In genomic region chr16:81483064-81483969, GRCh38 we compare ENCODE assay signal across 15 cellular contexts. TPM values are rescaled to one million over a fixed set of nuclear protein-coding genes. Genes with fewer than 3 reads are reported as not detected.
DNase-seq lines count a peak whose midpoint lies in the region; ATAC-seq and TF ChIP-seq lines count a peak whose summit lies in the region.
"Had no signal": no experiment of that assay in that cellular context is flagged by ENCODE, and none has a peak within 500 bp of the region (broad histone marks: within the 10 kb centered on the region; RNA-seq: fewer than 3 reads in every experiment).

No MANE protein-coding gene starts in this region.

- TF ChIP-seq CTCF in SU-DHL-6 (IDR thresholded peaks at IDR 0.05; ENCODE audit: insufficient read depth, low read length, poor library complexity, severe bottlenecking), result no peak
- TF ChIP-seq CTCF in fibroblast of villous mesenchyme (IDR thresholded peaks at IDR 0.05; ENCODE audit: insufficient read depth, low read depth, low read length), result no peak
- TF ChIP-seq CTCF in upper lobe of right lung (IDR thresholded peaks at IDR 0.05), result no peak

- no peak for DNase-seq in T-helper 2 cell treated with Interferon-gamma antibody and Interleukin-4, amounts not matched to agents 5 μg/mL and 100 μg/mL, for 36 hours (ENCODE audit: low spot score)
- no peak for DNase-seq in T-helper 2 cell
- DNase-seq in fibroblast of villous mesenchyme (ENCODE audit: low read depth), result peak; percentile 75
- no peak for DNase-seq in stimulated activated effector memory CD8-positive, alpha-beta T cell treated with anti-CD3 and anti-CD28 coated beads, Interleukin-12 subunit alpha, Interleukin-12 subunit beta, amount 100 ng/mL, for 72 hours (ENCODE audit: low spot score in 2 of 2)
- no peak for DNase-seq in HAP-1 (ENCODE audit: low spot score in 2 of 2)
- no peak for DNase-seq in upper lobe of right lung
- DNase-seq in NK-92 treated with Interleukin-12 subunit alpha and Interleukin-12 subunit beta, amount 100 ng/mL, for 24 hours (lab: John Stamatoyannopoulos, UW), result no peak
- DNase-seq: 8988T; activated naive CD4-positive, alpha-beta T cell; effector CD4-positive, alpha-beta T cell; H9; NCI-H1436 had no signal

- H3K4me1 ChIP-seq in HAP-1 (no peaks in the 10 kb centered on the region), upper lobe of right lung (peaks cover 88% of the 10 kb centered on the region)

- H3K27me3 Mint-ChIP-seq in T-helper 2 cell treated with Interferon-gamma antibody and Interleukin-4, amounts not matched to agents 5 μg/mL and 100 μg/mL, for 36 hours (ENCODE audit: low read depth), result no peaks in the 10 kb centered on the region
- H3K27me3 Mint-ChIP-seq: stimulated activated naive CD8-positive, alpha-beta T cell treated with anti-CD3 and anti-CD28 coated beads, Interleukin-15, Interleukin-2, amounts not matched to agents 100 ng/mL and 50 ng/mL, for 24 hours had no signal

- peaks cover 47% of the 10 kb centered on the region for H3K4me1 Mint-ChIP-seq in T-helper 2 cell treated with Interferon-gamma antibody and Interleukin-4, amounts not matched to agents 5 μg/mL and 100 μg/mL, for 36 hours (ENCODE audit: low read depth)
- peaks cover 55% of the 10 kb centered on the region for H3K4me1 Mint-ChIP-seq in stimulated activated effector memory CD8-positive, alpha-beta T cell treated with anti-CD3 and anti-CD28 coated beads, Interleukin-12 subunit alpha, Interleukin-12 subunit beta, amount 100 ng/mL, for 72 hours

- H4K20me1 ChIP-seq in SU-DHL-6 (ENCODE audit: low read depth, low read length), result no peaks in the 10 kb centered on the region

- no peak overlapping the region for H2AFZ ChIP-seq in SU-DHL-6 (ENCODE audit: low read depth, low read length, severe bottlenecking)

- no peak overlapping the region for H3K4me2 ChIP-seq in SU-DHL-6 (ENCODE audit: low read depth, low read length, poor library complexity, severe bottlenecking)

- H3K79me2 ChIP-seq in SU-DHL-6 (ENCODE audit: insufficient read depth, low read length), result peaks cover 38% of the 10 kb centered on the region

- no peaks in the 10 kb centered on the region for H3K9me3 Mint-ChIP-seq in T-helper 2 cell treated with Interferon-gamma antibody and Interleukin-4, amounts not matched to agents 5 μg/mL and 100 μg/mL, for 36 hours
- no peaks in the 10 kb centered on the region for H3K9me3 Mint-ChIP-seq in stimulated activated effector memory CD8-positive, alpha-beta T cell treated with anti-CD3 and anti-CD28 coated beads, Interleukin-12 subunit alpha, Interleukin-12 subunit beta, amount 100 ng/mL, for 72 hours
- H3K9me3 Mint-ChIP-seq: H9; nephron; stimulated activated naive CD8-positive, alpha-beta T cell treated with anti-CD3 and anti-CD28 coated beads, Interleukin-15, Interleukin-2, amounts not matched to agents 100 ng/mL and 50 ng/mL, for 24 hours had no signal

- in situ Hi-C loops in HAP-1 (cut with MboI; ENCODE audit: low sequenced_read_pairs), result no loop called here

- peaks cover 32% of the 10 kb centered on the region for H3F3A ChIP-seq in SU-DHL-6 (ENCODE audit: insufficient read depth)

- ATAC-seq in stimulated activated effector memory CD8-positive, alpha-beta T cell treated with anti-CD3 and anti-CD28 coated beads, Interleukin-12 subunit alpha, Interleukin-12 subunit beta, amount 100 ng/mL, for 72 hours, result no peak
- no peak for ATAC-seq in upper lobe of right lung

- peaks cover 17% of the 10 kb centered on the region for H3K36me3 Mint-ChIP-seq in T-helper 2 cell treated with Interferon-gamma antibody and Interleukin-4, amounts not matched to agents 5 μg/mL and 100 μg/mL, for 36 hours (ENCODE audit: low read depth)
- H3K36me3 Mint-ChIP-seq in stimulated activated effector memory CD8-positive, alpha-beta T cell treated with anti-CD3 and anti-CD28 coated beads, Interleukin-12 subunit alpha, Interleukin-12 subunit beta, amount 100 ng/mL, for 72 hours, result no peaks in the 10 kb centered on the region

- H3K27me3 ChIP-seq in SU-DHL-6 (ENCODE audit: low read length) (no peaks in the 10 kb centered on the region), HAP-1 (ENCODE audit: low read depth) (no peaks in the 10 kb centered on the region), upper lobe of right lung (no peaks in the 10 kb centered on the region)

- H3K36me3 ChIP-seq in SU-DHL-6 (ENCODE audit: low read length) (no peaks in the 10 kb centered on the region), HAP-1 (replicated peaks) (no peaks in the 10 kb centered on the region; the same call in 1 of the 2 replicates), upper lobe of right lung (no peaks in the 10 kb centered on the region)

- intact Hi-C loops in upper lobe of right lung (cut with DNase I), result no loop called here

- peak overlapping the region; percentile 60 for H3K27ac Mint-ChIP-seq in T-helper 2 cell treated with Interferon-gamma antibody and Interleukin-4, amounts not matched to agents 5 μg/mL and 100 μg/mL, for 36 hours
- peak overlapping the region; percentile 79 for H3K27ac Mint-ChIP-seq in stimulated activated effector memory CD8-positive, alpha-beta T cell treated with anti-CD3 and anti-CD28 coated beads, Interleukin-12 subunit alpha, Interleukin-12 subunit beta, amount 100 ng/mL, for 72 hours
- H3K27ac Mint-ChIP-seq: nephron had no signal

- no peak overlapping the region for H3K9ac ChIP-seq in SU-DHL-6 (ENCODE audit: low read length)

- no peaks in the 10 kb centered on the region for H3K9me3 ChIP-seq in SU-DHL-6 (ENCODE audit: insufficient read depth, low read length)
- H3K9me3 ChIP-seq in HAP-1, result no peaks in the 10 kb centered on the region
- H3K9me3 ChIP-seq in upper lobe of right lung, result no peaks in the 10 kb centered on the region

- H3K27ac ChIP-seq in SU-DHL-6 (ENCODE audit: low read depth, low read length) (peak overlapping the region; percentile 43), upper lobe of right lung (no peak overlapping the region)

- H3K4me3 ChIP-seq in SU-DHL-6 (ENCODE audit: insufficient read depth, low read length, poor library complexity, severe bottlenecking) (no peak overlapping the region), fibroblast of villous mesenchyme (ENCODE audit: low read depth, low read length) (no peak overlapping the region), HAP-1 (no peak overlapping the region), upper lobe of right lung (no peak overlapping the region)

- H3K9me2 ChIP-seq in SU-DHL-6 (replicated peaks; ENCODE audit: insufficient read depth, low read length), result no peaks in the 10 kb centered on the region

- no peak overlapping the region for H3K4me3 Mint-ChIP-seq in T-helper 2 cell treated with Interferon-gamma antibody and Interleukin-4, amounts not matched to agents 5 μg/mL and 100 μg/mL, for 36 hours
- H3K4me3 Mint-ChIP-seq in stimulated activated effector memory CD8-positive, alpha-beta T cell treated with anti-CD3 and anti-CD28 coated beads, Interleukin-12 subunit alpha, Interleukin-12 subunit beta, amount 100 ng/mL, for 72 hours, result no peak overlapping the region
- H3K4me3 Mint-ChIP-seq: H9; nephron; stimulated activated naive CD8-positive, alpha-beta T cell treated with anti-CD3 and anti-CD28 coated beads, Interleukin-15, Interleukin-2, amounts not matched to agents 100 ng/mL and 50 ng/mL, for 24 hours had no signal

RNA-seq across cellular contexts. Expression of gene CMIP, which starts 38.7 kb away (rescaled TPM):
- 7.8 and 9.3 TPM in 2 replicates for total RNA-seq in fibroblast of villous mesenchyme
- 73.8 TPM for total RNA-seq in upper lobe of right lung
